In genomic region chr3:88076712-88077111, GRCh38 we compare ENCODE assay signal across 31 cellular contexts.
"Had no signal": no experiment of that assay in that cellular context is flagged by ENCODE, and none has a peak within 500 bp of the region (broad histone marks: within the 10 kb centered on the region; RNA-seq: fewer than 3 reads in every experiment).

No MANE protein-coding gene starts in this region.

- H3K4me3 ChIP-seq: ascending aorta, cardiac muscle cell, Peyer's patch had no signal

- H3K36me3 ChIP-seq: ascending aorta, cardiac muscle cell, Peyer's patch, WERI-Rb-1 had no signal

- H3K4me3 Mint-ChIP-seq: activated CD4-positive, alpha-beta memory T cell treated with anti-CD3 and anti-CD28 coated beads, Interleukin-2, amount 10 ng/mL, durations not matched to agents 7 days and 5 days; activated CD8-positive, alpha-beta memory T cell treated with anti-CD3 and anti-CD28 coated beads, Interleukin-2, amount 10 ng/mL, durations not matched to agents 7 days and 5 days; activated naive CD8-positive, alpha-beta T cell treated with anti-CD3 and anti-CD28 coated beads for 36 hours; T-cell had no signal

- H3K27ac Mint-ChIP-seq: activated CD4-positive, alpha-beta memory T cell treated with anti-CD3 and anti-CD28 coated beads, Interleukin-2, amount 10 ng/mL, durations not matched to agents 7 days and 5 days; activated CD8-positive, alpha-beta memory T cell treated with anti-CD3 and anti-CD28 coated beads, Interleukin-2, amount 10 ng/mL, durations not matched to agents 7 days and 5 days; activated naive CD8-positive, alpha-beta T cell treated with anti-CD3 and anti-CD28 coated beads for 36 hours; activated T-helper 2 cell treated with anti-CD3 and anti-CD28 coated beads, Interferon-gamma antibody, Interleukin-2, Interleukin-4, amounts not matched to agents 10 μg/mL and 5 μg/mL and 100 μg/mL, durations not matched to agents 14 hours and 24 hours and 36 hours; T-cell had no signal

- H3K27me3 ChIP-seq: ascending aorta, cardiac muscle cell, Peyer's patch had no signal

- H3K27ac ChIP-seq: ascending aorta, cardiac muscle cell, KMS-11, Peyer's patch, WERI-Rb-1 had no signal

- DNase-seq: activated CD4-positive, alpha-beta memory T cell treated with anti-CD3 and anti-CD28 coated beads, Interleukin-2, amount 10 ng/mL, durations not matched to agents 7 days and 5 days; activated CD4-positive, alpha-beta T cell treated with anti-CD3 and anti-CD28 coated beads for 1 hour; activated CD4-positive, alpha-beta T cell treated with anti-CD3 and anti-CD28 coated beads for 48 hours; activated CD4-positive, CD25-positive, alpha-beta regulatory T cell; activated CD8-positive, alpha-beta memory T cell treated with anti-CD3 and anti-CD28 coated beads for 24 hours; activated CD8-positive, alpha-beta memory T cell treated with anti-CD3 and anti-CD28 coated beads, Interleukin-2, amount 10 ng/mL, durations not matched to agents 7 days and 5 days; activated CD8-positive, alpha-beta memory T cell treated with anti-CD3 and anti-CD28 coated beads, Interleukin-2, amount 50 U/mL, for 48 hours; activated naive CD4-positive, alpha-beta T cell treated with Interleukin-2 at 50 U/mL for 16 hours; activated naive CD8-positive, alpha-beta T cell treated with anti-CD3 and anti-CD28 coated beads for 36 hours; amygdala; MM.1S; MV-4-11; NCI-H1092; NCI-H1436 treated with DMSO at 0.1 percent for 48 hours; NCI-H1694 treated with DMSO at 0.1 percent for 48 hours; NCI-H2029; NCI-H345; NCI-H524 treated with DMSO at 0.1 percent for 48 hours; PC-3; Peyer's patch; RPMI8226; SHP77 treated with DMSO at 0.1 percent for 48 hours; T-cell; T-helper 2 cell; T-helper 9 cell; WERI-Rb-1 had no signal

- H3K9me3 ChIP-seq: ascending aorta, Peyer's patch had no signal

- ATAC-seq: activated CD8-positive, alpha-beta memory T cell treated with anti-CD3 and anti-CD28 coated beads, Interleukin-2, amount 10 ng/mL, durations not matched to agents 7 days and 5 days; PC-3; SK-N-SH treated with all-trans-retinoic acid at 6 μM for 48 hours; T-cell had no signal

- H3K27me3 Mint-ChIP-seq: activated CD4-positive, alpha-beta memory T cell treated with anti-CD3 and anti-CD28 coated beads, Interleukin-2, amount 10 ng/mL, durations not matched to agents 7 days and 5 days; activated CD8-positive, alpha-beta memory T cell treated with anti-CD3 and anti-CD28 coated beads, Interleukin-2, amount 10 ng/mL, durations not matched to agents 7 days and 5 days; activated naive CD8-positive, alpha-beta T cell treated with anti-CD3 and anti-CD28 coated beads for 36 hours; T-cell had no signal
